17 cellular contexts compared by ENCODE assay signal in genomic region chr15:101324513-101325177, GRCh38. TPM values are rescaled to one million over a fixed set of nuclear protein-coding genes. Genes with fewer than 3 reads are reported as not detected.
DNase-seq lines count a peak whose midpoint lies in the region; ATAC-seq and TF ChIP-seq lines count a peak whose summit lies in the region.
"Had no signal": no experiment of that assay in that cellular context is flagged by ENCODE, and none has a peak within 500 bp of the region (broad histone marks: within the 10 kb centered on the region; RNA-seq: fewer than 3 reads in every experiment).

No MANE protein-coding gene starts in this region.

- H3K4me3 Mint-ChIP-seq in neural crest cell, result no peak overlapping the region
- H3K4me3 Mint-ChIP-seq: B cell; CD8-positive, alpha-beta memory T cell had no signal

- H3K27me3 ChIP-seq in Peyer's patch (no peaks in the 10 kb centered on the region), upper lobe of right lung (no peaks in the 10 kb centered on the region)

- no peaks in the 10 kb centered on the region for H3K9me3 ChIP-seq in Peyer's patch
- no peaks in the 10 kb centered on the region for H3K9me3 ChIP-seq in upper lobe of right lung

- DNase-seq in Peyer's patch (peak in 2 of 3 donors; percentile 48 to 57), islet precursor cell (peak; percentile 35), neural crest cell (ENCODE audit: low read depth, low spot score) (no peak), upper lobe of right lung (peak; percentile 55), amniotic stem cell (lab: John Stamatoyannopoulos, UW) (no peak)
- DNase-seq: CD8-positive, alpha-beta memory T cell; NCI-H1048; NCI-H1694; NCI-H2107; NCI-H226; NCI-H526; OCI-M1 had no signal

- TF ChIP-seq POLR2A in Peyer's patch (IDR thresholded peaks at IDR 0.05), result no peak

- H3K9me3 Mint-ChIP-seq in neural crest cell, result no peaks in the 10 kb centered on the region

- H3K36me3 ChIP-seq in Peyer's patch (no peaks in the 10 kb centered on the region), upper lobe of right lung (no peaks in the 10 kb centered on the region)

- intact Hi-C loops in upper lobe of right lung (cut with DNase I), result no loop called here

- no peaks in the 10 kb centered on the region for H3K36me3 Mint-ChIP-seq in neural crest cell (ENCODE audit: low read depth)

- TF ChIP-seq CTCF in Peyer's patch (IDR thresholded peaks at IDR 0.05), result no peak
- TF ChIP-seq CTCF in neural crest cell (conservative IDR thresholded peaks at IDR 0.05), result no peak
- no peak for TF ChIP-seq CTCF in upper lobe of right lung (IDR thresholded peaks at IDR 0.05)

- H3K4me1 Mint-ChIP-seq in neural crest cell, result no peaks in the 10 kb centered on the region

- H3K27ac ChIP-seq in Peyer's patch, result peak overlapping the region in 2 of 4 donors; percentile 8 to 57
- H3K27ac ChIP-seq in upper lobe of right lung, result no peak overlapping the region
- H3K27ac ChIP-seq: RWPE1 had no signal

- no peak overlapping the region for H3K4me3 ChIP-seq in Peyer's patch
- H3K4me3 ChIP-seq in upper lobe of right lung, result no peak overlapping the region
- H3K4me3 ChIP-seq: K562 had no signal

- H3K4me1 ChIP-seq in Peyer's patch (peaks cover 0 to 17% (median 0%) of the 10 kb centered on the region in 4 donors), upper lobe of right lung (no peaks in the 10 kb centered on the region)

- H3K27me3 Mint-ChIP-seq in neural crest cell (ENCODE audit: low read depth), result peaks cover 32% of the 10 kb centered on the region

- ATAC-seq in upper lobe of right lung (peak; percentile 13), HG02870 (IDR thresholded peaks at IDR 0.05; ENCODE audit: unreplicated experiment) (no peak), GM18870 (IDR thresholded peaks at IDR 0.05; ENCODE audit: unreplicated experiment) (no peak)
- ATAC-seq: K562 had no signal

- peak overlapping the region; percentile 12 for H3K27ac Mint-ChIP-seq in neural crest cell (ENCODE audit: unreplicated experiment)
- H3K27ac Mint-ChIP-seq: B cell had no signal

RNA-seq across cellular contexts. Expression of gene SNRPA1, which starts 29.6 kb away (rescaled TPM):
- total RNA-seq in Peyer's patch, result 10 to 100 TPM; 36.4 to 80.0 (median 50.4) TPM
- 118 and 132 TPM in 2 replicates for total RNA-seq in neural crest cell
- total RNA-seq in upper lobe of right lung, result 40.7 TPM

RNA-seq across cellular contexts. Expression of gene SELENOS, which starts 47.4 kb away (rescaled TPM):
- total RNA-seq in Peyer's patch (100 to 1,000 TPM in 2 of 4 donors, 10 to 100 TPM in 2; 14.0 to 119 (median 103) TPM), neural crest cell (37.8 and 42.1 TPM in 2 replicates), upper lobe of right lung (78.5 TPM)

Comparison
In these comparisons a context has a peak if more than half of its experiments do, and no peak if none do; other contexts are left out.
1. DNase-seq: peak in Peyer's patch (2 of 3), islet precursor cell (single experiment) and upper lobe of right lung (single experiment); none in neural crest cell (single experiment) and amniotic stem cell (single experiment).